Comparison of ENCODE assay signal across 9 cellular contexts in genomic region chr2:43636616-43637015, GRCh38. TPM values are rescaled to one million over a fixed set of nuclear protein-coding genes. Genes with fewer than 3 reads are reported as not detected.
A peak's percentile ranks its signal among the peaks of the same experiment; 100 is the strongest.
DNase-seq lines count a peak whose midpoint lies in the region; TF ChIP-seq lines count a peak whose summit lies in the region.
"Had no signal": no experiment of that assay in that cellular context is flagged by ENCODE, and none has a peak within 500 bp of the region (broad histone marks: within the 10 kb centered on the region; RNA-seq: fewer than 3 reads in every experiment).

No MANE protein-coding gene starts in this region.

- DNase-seq in DMS53 (lab: John Stamatoyannopoulos, UW) (peak; percentile 88), DMS53 treated with DMSO at 0.1 percent for 48 hours (lab: John Stamatoyannopoulos, UW; ENCODE audit: unreplicated experiment) (no peak), fibroblast of villous mesenchyme (ENCODE audit: low read depth) (no peak), GM03348 (ENCODE audit: low spot score) (no peak), NCI-H187 treated with DMSO at 0.1 percent for 48 hours (lab: John Stamatoyannopoulos, UW) (no peak)
- peak; percentile 8 for DNase-seq in activated CD4-positive, alpha-beta T cell treated with anti-CD3 and anti-CD28 coated beads for 1 hour
- no peak for DNase-seq in effector CD8-positive, alpha-beta T cell (lab: John Stamatoyannopoulos, UW)

- H3K4me3 ChIP-seq in fibroblast of villous mesenchyme (ENCODE audit: low read depth, low read length) (peak overlapping the region; percentile 79), skin epidermis (peak overlapping the region; percentile 59 to 93 (median 72))

- H3K27ac ChIP-seq in skin epidermis: peak overlapping the region in 4 of 21 experiments; percentile 17 to 79 (median 44)
- H3K27ac ChIP-seq: 22Rv1 had no signal

- no peak for TF ChIP-seq CTCF in fibroblast of villous mesenchyme (IDR thresholded peaks at IDR 0.05; ENCODE audit: insufficient read depth, low read depth, low read length)

RNA-seq across cellular contexts. Expression of gene PLEKHH2, which starts 0.4 kb away (rescaled TPM):
- total RNA-seq in fibroblast of villous mesenchyme: 3.9 and 7.3 TPM in 2 replicates

RNA-seq across cellular contexts. Expression of gene C1GALT1C1L, which starts 39.6 kb away (rescaled TPM):
- 0.86 and 1.3 TPM in 2 replicates for total RNA-seq in fibroblast of villous mesenchyme

RNA-seq across cellular contexts. Expression of gene THADA, which starts 40.8 kb away (rescaled TPM):
- 23.2 and 33.2 TPM in 2 replicates for total RNA-seq in fibroblast of villous mesenchyme

Comparison
In these comparisons a context has a peak if more than half of its experiments do, and no peak if none do; other contexts are left out.
1. DNase-seq: peak in DMS53 (single experiment) and activated CD4-positive, alpha-beta T cell treated with anti-CD3 and anti-CD28 coated beads for 1 hour (single experiment); none in DMS53 treated with DMSO at 0.1 percent for 48 hours (single experiment), fibroblast of villous mesenchyme (single experiment), GM03348 (single experiment), effector CD8-positive, alpha-beta T cell (single experiment) and NCI-H187 treated with DMSO at 0.1 percent for 48 hours (single experiment).